Comparison of ENCODE assay signal across 18 cellular contexts in the genomic region with DNA sequence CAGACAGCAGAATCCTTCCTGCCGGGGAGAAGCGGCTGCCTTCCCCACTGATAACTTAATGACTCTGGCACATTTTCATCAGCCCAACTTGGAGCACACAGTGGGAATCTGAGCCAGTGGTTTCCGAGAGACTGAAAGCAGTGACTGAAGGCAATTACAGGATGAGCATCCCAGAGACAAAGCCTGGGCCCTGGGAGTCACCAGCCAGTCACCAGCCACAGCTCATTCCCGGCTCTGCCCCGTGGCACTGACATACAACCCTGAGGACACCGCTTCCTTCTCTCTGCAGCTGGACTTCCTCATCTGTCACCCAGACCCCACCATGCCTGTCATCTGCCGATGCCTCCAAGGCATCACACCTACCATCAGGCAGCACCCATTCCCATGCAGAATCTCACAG.
A peak's percentile ranks its signal among the peaks of the same experiment; 100 is the strongest.
DNase-seq lines count a peak whose midpoint lies in the region; ATAC-seq and TF ChIP-seq lines count a peak whose summit lies in the region.
"Had no signal": no experiment of that assay in that cellular context is flagged by ENCODE, and none has a peak within 500 bp of the region (broad histone marks: within the 10 kb centered on the region; RNA-seq: fewer than 3 reads in every experiment).

No MANE protein-coding gene starts in this region.

- no peaks in the 10 kb centered on the region for H4K20me1 ChIP-seq in SK-N-SH (ENCODE audit: insufficient read depth)

- peak overlapping the region; percentile 18 for H3K27ac Mint-ChIP-seq in type B pancreatic cell
- H3K27ac Mint-ChIP-seq: memory B cell had no signal

- WGBS in SK-N-SH (ENCODE audit: low lambda C conversion rate), result 65% methylated on average over 7 of the region's 7 CpGs
- 13 to 29% methylated on average over 7 of the region's 7 CpGs for WGBS in heart right ventricle, 2 donors

- no peak overlapping the region for H3K9ac ChIP-seq in SK-N-SH
- H3K9ac ChIP-seq: KMS-11 had no signal

- no peaks in the 10 kb centered on the region for H3K27me3 ChIP-seq in SK-N-SH (ENCODE audit: insufficient read depth)
- no peaks in the 10 kb centered on the region for H3K27me3 ChIP-seq in heart right ventricle
- H3K27me3 ChIP-seq: ascending aorta had no signal

- H3K4me2 ChIP-seq in SK-N-SH, result no peak overlapping the region
- H3K4me2 ChIP-seq: KMS-11 had no signal

- H3K36me3 ChIP-seq in SK-N-SH (replicated peaks in 1 of 2; ENCODE audit: control insufficient read depth in 1 of 2, insufficient read depth in 2 of 2, low read length in 1 of 2), result no peaks in the 10 kb centered on the region
- H3K36me3 ChIP-seq in heart right ventricle, result peaks cover 0 to 7% (median 0%) of the 10 kb centered on the region in 9 donors
- H3K36me3 ChIP-seq: ascending aorta, HAP-1, WERI-Rb-1 had no signal

- no peak overlapping the region for H3K4me3 ChIP-seq in SK-N-SH (ENCODE audit: low read depth in 2 of 2, low read length in 1 of 2)
- H3K4me3 ChIP-seq in heart right ventricle, result no peak overlapping the region
- H3K4me3 ChIP-seq: ascending aorta, HAP-1, skin epidermis had no signal

- H3K4me1 Mint-ChIP-seq in type B pancreatic cell (ENCODE audit: unreplicated experiment), result peaks cover 19% of the 10 kb centered on the region

- H3K27ac ChIP-seq in SK-N-SH (ENCODE audit: low read depth in 2 of 2, low read length in 1 of 2) (peak overlapping the region in 1 of 2 experiments; percentile 22; a peak in 2 of 4 replicates), heart right ventricle (peak overlapping the region in 7 of 10 donors; percentile 12 to 42 (median 34))
- H3K27ac ChIP-seq: ascending aorta, KMS-11, skin epidermis, WERI-Rb-1 had no signal

- intact Hi-C loops in heart right ventricle (cut with DNase I), result no loop called here

- H3K4me1 ChIP-seq in SK-N-SH (ENCODE audit: control insufficient read depth in 1 of 2, insufficient read depth in 2 of 2, low read depth in 1 of 2, low read length in 1 of 2) (peaks cover 0 to 13% of the 10 kb centered on the region in 2 experiments; a peak in 1 of 4 replicates), heart right ventricle (peaks cover 6 to 48% (median 25%) of the 10 kb centered on the region in 9 donors)
- H3K4me1 ChIP-seq: Caco-2, HAP-1 had no signal

- peaks cover 5% of the 10 kb centered on the region for H3K27me3 Mint-ChIP-seq in type B pancreatic cell
- H3K27me3 Mint-ChIP-seq: memory B cell had no signal

- TF ChIP-seq RAD21 in SK-N-SH (IDR thresholded peaks at IDR 0.05; ENCODE audit: low read length), result no peak

- TF ChIP-seq CTCF in SK-N-SH (IDR thresholded peaks at IDR 0.05) (no peak), heart right ventricle (IDR thresholded peaks at IDR 0.05) (no peak), type B pancreatic cell (conservative IDR thresholded peaks at IDR 0.05) (no peak)

- H3F3A ChIP-seq in SK-N-SH (replicated peaks; ENCODE audit: insufficient read depth), result no peaks in the 10 kb centered on the region

- peak; percentile 59 for DNase-seq in SK-N-SH
- peak; percentile 68 for DNase-seq in NCI-H69 (lab: John Stamatoyannopoulos, UW)
- DNase-seq in heart right ventricle, result peak in 1 of 2 donors; percentile 24
- DNase-seq in type B pancreatic cell (ENCODE audit: extremely low spot score, unreplicated experiment), result no peak
- DNase-seq in OCI-M1 (lab: John Stamatoyannopoulos, UW), result no peak
- no peak for DNase-seq in HEK293T (ENCODE audit: extremely low spot score)
- DNase-seq: activated CD8-positive, alpha-beta memory T cell treated with anti-CD3 and anti-CD28 coated beads for 24 hours; Caco-2; dermis blood vessel endothelial cell; NCI-H2029 treated with DMSO at 0.1 percent for 48 hours; WERI-Rb-1 had no signal

- no peaks in the 10 kb centered on the region for H3K79me2 ChIP-seq in SK-N-SH (ENCODE audit: insufficient read depth)

- no peak overlapping the region for H3K4me3 Mint-ChIP-seq in type B pancreatic cell
- H3K4me3 Mint-ChIP-seq: memory B cell had no signal

- H3K9me3 Mint-ChIP-seq in type B pancreatic cell, result no peaks in the 10 kb centered on the region
- H3K9me3 Mint-ChIP-seq: memory B cell had no signal

- no peak for TF ChIP-seq EP300 in SK-N-SH (IDR thresholded peaks at IDR 0.05; ENCODE audit: borderline replicate concordance in 1 of 2, low read depth in 1 of 2, low read length in 1 of 2)

- no peak overlapping the region for H2AFZ ChIP-seq in SK-N-SH (ENCODE audit: low read depth)

- ATAC-seq in SK-N-SH treated with all-trans-retinoic acid at 6 μM for 48 hours, result no peak
- ATAC-seq in heart right ventricle, result peak; percentile 52 to 84 (median 74)
- ATAC-seq in HG02610 (IDR thresholded peaks at IDR 0.05; ENCODE audit: unreplicated experiment), result no peak

- no peaks in the 10 kb centered on the region for H3K9me2 ChIP-seq in SK-N-SH

- H3K36me3 Mint-ChIP-seq in type B pancreatic cell, result no peaks in the 10 kb centered on the region

- POLR2A ChIA-PET in SK-N-SH (lab: Yijun Ruan, JAX), result no interaction called here
- POLR2A ChIA-PET in HEK293T (lab: Yijun Ruan, JAX), result no interaction called here

- CTCF ChIA-PET in SK-N-SH (lab: Yijun Ruan, JAX) (no interaction called here), HEK293T (lab: Yijun Ruan, JAX) (no interaction called here)

- H3K9me3 ChIP-seq in SK-N-SH (no peaks in the 10 kb centered on the region), heart right ventricle (no peaks in the 10 kb centered on the region)
- H3K9me3 ChIP-seq: ascending aorta, Caco-2, HAP-1 had no signal

TF ChIP-seq in SK-N-SH, 30 proteins besides CTCF, POLR2A, EP300 and RAD21 (continues in another document):
- TF ChIP-seq RFX5 (IDR thresholded peaks at IDR 0.05; ENCODE audit: low read length), result no peak
- no peak for TF ChIP-seq NFIC (IDR thresholded peaks at IDR 0.05; ENCODE audit: borderline replicate concordance)
- TF ChIP-seq ELF1 (IDR thresholded peaks at IDR 0.05), result no peak
- TF ChIP-seq RXRA (IDR thresholded peaks at IDR 0.05; ENCODE audit: borderline replicate concordance, low read depth), result no peak
- no peak for TF ChIP-seq MEF2A (IDR thresholded peaks at IDR 0.05; ENCODE audit: borderline replicate concordance, low read depth)
- TF ChIP-seq GATA2 (CRISPR knock-in tag; IDR thresholded peaks at IDR 0.05), result no peak
- no peak for TF ChIP-seq NRF1 (IDR thresholded peaks at IDR 0.05; ENCODE audit: low read depth, low read length)
- TF ChIP-seq EZH2phosphoT487 (IDR thresholded peaks at IDR 0.05; ENCODE audit: borderline replicate concordance, low read depth), result no peak
- TF ChIP-seq CHD2 (IDR thresholded peaks at IDR 0.05; ENCODE audit: low read length, partially characterized antibody), result no peak
- TF ChIP-seq, protein P1, sequence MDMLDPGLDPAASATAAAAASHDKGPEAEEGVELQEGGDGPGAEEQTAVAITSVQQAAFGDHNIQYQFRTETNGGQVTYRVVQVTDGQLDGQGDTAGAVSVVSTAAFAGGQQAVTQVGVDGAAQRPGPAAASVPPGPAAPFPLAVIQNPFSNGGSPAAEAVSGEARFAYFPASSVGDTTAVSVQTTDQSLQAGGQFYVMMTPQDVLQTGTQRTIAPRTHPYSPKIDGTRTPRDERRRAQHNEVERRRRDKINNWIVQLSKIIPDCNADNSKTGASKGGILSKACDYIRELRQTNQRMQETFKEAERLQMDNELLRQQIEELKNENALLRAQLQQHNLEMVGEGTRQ (IDR thresholded peaks at IDR 0.05; ENCODE audit: borderline replicate concordance, low read depth, low read length), result no peak

TF ChIP-seq in SK-N-SH treated with all-trans-retinoic acid at 6 μM for 48 hours, 23 proteins besides CTCF, POLR2A, EP300 and RAD21 (continues in another document):
- TF ChIP-seq ZNF565 (CRISPR knock-in tag; conservative IDR thresholded peaks at IDR 0.05; ENCODE audit: low read depth) (no peak), ZFP3 (CRISPR knock-in tag; IDR thresholded peaks at IDR 0.05) (no peak), ISL1 (CRISPR knock-in tag; IDR thresholded peaks at IDR 0.05) (no peak), ESRRG (CRISPR knock-in tag; IDR thresholded peaks at IDR 0.05) (no peak), ZC3H10 (CRISPR knock-in tag; IDR thresholded peaks at IDR 0.05) (no peak), RARB (CRISPR knock-in tag; IDR thresholded peaks at IDR 0.05) (no peak), GLIS3 (CRISPR knock-in tag; IDR thresholded peaks at IDR 0.05) (no peak), PPARA (CRISPR knock-in tag; IDR thresholded peaks at IDR 0.05; ENCODE audit: borderline replicate concordance) (no peak)
- TF ChIP-seq, protein P2, sequence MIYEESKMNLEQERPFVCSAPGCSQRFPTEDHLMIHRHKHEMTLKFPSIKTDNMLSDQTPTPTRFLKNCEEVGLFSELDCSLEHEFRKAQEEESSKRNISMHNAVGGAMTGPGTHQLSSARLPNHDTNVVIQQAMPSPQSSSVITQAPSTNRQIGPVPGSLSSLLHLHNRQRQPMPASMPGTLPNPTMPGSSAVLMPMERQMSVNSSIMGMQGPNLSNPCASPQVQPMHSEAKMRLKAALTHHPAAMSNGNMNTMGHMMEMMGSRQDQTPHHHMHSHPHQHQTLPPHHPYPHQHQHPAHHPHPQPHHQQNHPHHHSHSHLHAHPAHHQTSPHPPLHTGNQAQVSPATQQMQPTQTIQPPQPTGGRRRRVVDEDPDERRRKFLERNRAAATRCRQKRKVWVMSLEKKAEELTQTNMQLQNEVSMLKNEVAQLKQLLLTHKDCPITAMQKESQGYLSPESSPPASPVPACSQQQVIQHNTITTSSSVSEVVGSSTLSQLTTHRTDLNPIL (CRISPR knock-in tag; IDR thresholded peaks at IDR 0.05; ENCODE audit: low read depth), result no peak

TF ChIP-seq in HEK293T, 16 proteins besides CTCF, POLR2A, EP300 and RAD21:
- TF ChIP-seq FOXM1 (IDR thresholded peaks at IDR 0.05; ENCODE audit: borderline replicate concordance) (no peak), ELF4 (IDR thresholded peaks at IDR 0.05) (no peak), FOXK2 (IDR thresholded peaks at IDR 0.05) (no peak), ARNT (IDR thresholded peaks at IDR 0.05) (no peak), TARDBP (IDR thresholded peaks at IDR 0.05) (no peak), CTBP1 (IDR thresholded peaks at IDR 0.05; ENCODE audit: borderline replicate concordance) (no peak)
- TF ChIP-seq, protein P3, sequence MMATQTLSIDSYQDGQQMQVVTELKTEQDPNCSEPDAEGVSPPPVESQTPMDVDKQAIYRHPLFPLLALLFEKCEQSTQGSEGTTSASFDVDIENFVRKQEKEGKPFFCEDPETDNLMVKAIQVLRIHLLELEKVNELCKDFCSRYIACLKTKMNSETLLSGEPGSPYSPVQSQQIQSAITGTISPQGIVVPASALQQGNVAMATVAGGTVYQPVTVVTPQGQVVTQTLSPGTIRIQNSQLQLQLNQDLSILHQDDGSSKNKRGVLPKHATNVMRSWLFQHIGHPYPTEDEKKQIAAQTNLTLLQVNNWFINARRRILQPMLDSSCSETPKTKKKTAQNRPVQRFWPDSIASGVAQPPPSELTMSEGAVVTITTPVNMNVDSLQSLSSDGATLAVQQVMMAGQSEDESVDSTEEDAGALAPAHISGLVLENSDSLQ (IDR thresholded peaks at IDR 0.05), result no peak

Comparison
In these comparisons a context has a peak if more than half of its experiments do, and no peak if none do; other contexts are left out.
1. DNase-seq: peak in SK-N-SH (single experiment) and NCI-H69 (single experiment); none in type B pancreatic cell (single experiment), OCI-M1 (single experiment) and HEK293T (single experiment).
2. ATAC-seq: peak in heart right ventricle (8 of 8); none in SK-N-SH treated with all-trans-retinoic acid at 6 μM for 48 hours (single experiment) and HG02610 (single experiment).